ENCODE assay signal across 19 cellular contexts in genomic region chr9:85858351-85858750, GRCh38.
DNase-seq lines count a peak whose midpoint lies in the region; ATAC-seq and TF ChIP-seq lines count a peak whose summit lies in the region.
"Had no signal": no experiment of that assay in that cellular context is flagged by ENCODE, and none has a peak within 500 bp of the region (broad histone marks: within the 10 kb centered on the region; RNA-seq: fewer than 3 reads in every experiment).

No MANE protein-coding gene starts in this region.

- H3K4me2 ChIP-seq in SK-N-SH: no peak overlapping the region
- H3K4me2 ChIP-seq: KMS-11 had no signal

- no peak overlapping the region for H3K4me3 ChIP-seq in SK-N-SH (ENCODE audit: low read depth in 2 of 2, low read length in 1 of 2)

- no peaks in the 10 kb centered on the region for H3F3A ChIP-seq in SK-N-SH (replicated peaks; ENCODE audit: insufficient read depth)

- H3K9me3 Mint-ChIP-seq in stimulated activated effector memory CD8-positive, alpha-beta T cell treated with anti-CD3 and anti-CD28 coated beads, Interleukin-12 subunit alpha, Interleukin-12 subunit beta, amount 100 ng/mL, for 72 hours: no peaks in the 10 kb centered on the region
- H3K9me3 Mint-ChIP-seq in mesothelial cell of epicardium: peaks cover 19% of the 10 kb centered on the region
- H3K9me3 Mint-ChIP-seq: HFFc6 had no signal

- no peaks in the 10 kb centered on the region for H3K4me1 Mint-ChIP-seq in stimulated activated effector memory CD8-positive, alpha-beta T cell treated with anti-CD3 and anti-CD28 coated beads, Interleukin-12 subunit alpha, Interleukin-12 subunit beta, amount 100 ng/mL, for 72 hours
- H3K4me1 Mint-ChIP-seq in mesothelial cell of epicardium: peaks cover 5% of the 10 kb centered on the region

- no peaks in the 10 kb centered on the region for H3K9me3 ChIP-seq in SK-N-SH
- H3K9me3 ChIP-seq: Caco-2 had no signal

- no peaks in the 10 kb centered on the region for H4K20me1 ChIP-seq in SK-N-SH (ENCODE audit: insufficient read depth)

- H3K4me1 ChIP-seq in SK-N-SH (ENCODE audit: control insufficient read depth in 1 of 2, insufficient read depth in 2 of 2, low read depth in 1 of 2, low read length in 1 of 2): no peaks in the 10 kb centered on the region; a peak in 1 of 4 replicates
- H3K4me1 ChIP-seq: Caco-2 had no signal

- H3K27ac ChIP-seq in SK-N-SH (ENCODE audit: low read depth in 2 of 2, low read length in 1 of 2): no peak overlapping the region
- H3K27ac ChIP-seq: 22Rv1, KMS-11 had no signal

- POLR2A ChIA-PET in SK-N-SH (lab: Yijun Ruan, JAX): no interaction called here

- no peaks in the 10 kb centered on the region for H3K27me3 ChIP-seq in SK-N-SH (ENCODE audit: insufficient read depth)

- H2AFZ ChIP-seq in SK-N-SH (ENCODE audit: low read depth): no peak overlapping the region

- DNase-seq in DMS 273 (lab: John Stamatoyannopoulos, UW; ENCODE audit: unreplicated experiment): peak; percentile 12
- DNase-seq in DMS 273 treated with DMSO at 0.1 percent for 48 hours (lab: John Stamatoyannopoulos, UW): no peak
- no peak for DNase-seq in SK-N-SH
- peak; percentile 82 for DNase-seq in foreskin melanocyte
- no peak for DNase-seq in stimulated activated effector memory CD8-positive, alpha-beta T cell treated with anti-CD3 and anti-CD28 coated beads, Interleukin-12 subunit alpha, Interleukin-12 subunit beta, amount 100 ng/mL, for 72 hours (ENCODE audit: low spot score in 2 of 2)
- DNase-seq in DMS79 treated with DMSO at 0.1 percent for 48 hours (lab: John Stamatoyannopoulos, UW): no peak
- no peak for DNase-seq in mesothelial cell of epicardium (ENCODE audit: low spot score in 2 of 2, unreplicated experiment in 2 of 2)
- DNase-seq in Right ventricle myocardium inferior (ENCODE audit: missing footprints): no peak
- DNase-seq: Caco-2, DMS53, HFFc6, MV-4-11, NCI-H1694 treated with DMSO at 0.1 percent for 48 hours, NCI-H2107, NCI-H345, NCI-H524 treated with DMSO at 0.1 percent for 48 hours, RPMI8226 had no signal

- TF ChIP-seq CTCF in SK-N-SH (IDR thresholded peaks at IDR 0.05) (no peak), mesothelial cell of epicardium (IDR thresholded peaks at IDR 0.05; ENCODE audit: unreplicated experiment) (no peak)

- no peak for TF ChIP-seq EP300 in SK-N-SH (IDR thresholded peaks at IDR 0.05; ENCODE audit: borderline replicate concordance in 1 of 2, low read depth in 1 of 2, low read length in 1 of 2)

- no peaks in the 10 kb centered on the region for H3K9me2 ChIP-seq in SK-N-SH

- no peak overlapping the region for H3K9ac ChIP-seq in SK-N-SH
- H3K9ac ChIP-seq: KMS-11 had no signal

- no peaks in the 10 kb centered on the region for H3K79me2 ChIP-seq in SK-N-SH (ENCODE audit: insufficient read depth)

- H3K36me3 Mint-ChIP-seq in stimulated activated effector memory CD8-positive, alpha-beta T cell treated with anti-CD3 and anti-CD28 coated beads, Interleukin-12 subunit alpha, Interleukin-12 subunit beta, amount 100 ng/mL, for 72 hours: no peaks in the 10 kb centered on the region
- H3K36me3 Mint-ChIP-seq in mesothelial cell of epicardium: peaks cover 36% of the 10 kb centered on the region

- H3K4me3 Mint-ChIP-seq in stimulated activated effector memory CD8-positive, alpha-beta T cell treated with anti-CD3 and anti-CD28 coated beads, Interleukin-12 subunit alpha, Interleukin-12 subunit beta, amount 100 ng/mL, for 72 hours: no peak overlapping the region
- H3K4me3 Mint-ChIP-seq in mesothelial cell of epicardium: no peak overlapping the region
- H3K4me3 Mint-ChIP-seq: HFFc6 had no signal

- ATAC-seq in stimulated activated effector memory CD8-positive, alpha-beta T cell treated with anti-CD3 and anti-CD28 coated beads, Interleukin-12 subunit alpha, Interleukin-12 subunit beta, amount 100 ng/mL, for 72 hours: no peak
- no peak for ATAC-seq in Right ventricle myocardium inferior

- intact Hi-C loops in Right ventricle myocardium inferior (cut with DNase I): no loop called here

- peak overlapping the region; percentile 20 for H3K27ac Mint-ChIP-seq in stimulated activated effector memory CD8-positive, alpha-beta T cell treated with anti-CD3 and anti-CD28 coated beads, Interleukin-12 subunit alpha, Interleukin-12 subunit beta, amount 100 ng/mL, for 72 hours
- H3K27ac Mint-ChIP-seq in mesothelial cell of epicardium: no peak overlapping the region
- H3K27ac Mint-ChIP-seq: HFFc6 had no signal

- H3K36me3 ChIP-seq in SK-N-SH (replicated peaks in 1 of 2; ENCODE audit: control insufficient read depth in 1 of 2, insufficient read depth in 2 of 2, low read length in 1 of 2): peaks cover 0 to 5% of the 10 kb centered on the region in 2 experiments

- no peak for TF ChIP-seq RAD21 in SK-N-SH (IDR thresholded peaks at IDR 0.05; ENCODE audit: low read length)

- CTCF ChIA-PET in SK-N-SH (lab: Yijun Ruan, JAX): no interaction called here

- WGBS in SK-N-SH (ENCODE audit: low lambda C conversion rate): 37% methylated on average over 3 of the region's 3 CpGs

- no peaks in the 10 kb centered on the region for H3K27me3 Mint-ChIP-seq in mesothelial cell of epicardium (ENCODE audit: low read depth)

TF ChIP-seq in SK-N-SH, 30 proteins besides CTCF, POLR2A, EP300 and RAD21:
- TF ChIP-seq CHD2 (IDR thresholded peaks at IDR 0.05; ENCODE audit: low read length, partially characterized antibody) (no peak), YY1 (IDR thresholded peaks at IDR 0.05; ENCODE audit: low read depth) (no peak), USF1 (IDR thresholded peaks at IDR 0.05; ENCODE audit: borderline replicate concordance, low read depth) (no peak), POLR2AphosphoS5 (IDR thresholded peaks at IDR 0.05; ENCODE audit: low read depth, low read length) (no peak), TCF12 (IDR thresholded peaks at IDR 0.05) (peak; percentile 23; the same call in 1 of the 2 replicates), TEAD4 (IDR thresholded peaks at IDR 0.05; ENCODE audit: borderline replicate concordance, insufficient read depth) (no peak), RXRA (IDR thresholded peaks at IDR 0.05; ENCODE audit: borderline replicate concordance, low read depth) (no peak), FOXM1 (IDR thresholded peaks at IDR 0.05; ENCODE audit: low read depth) (no peak), FOSL2 (IDR thresholded peaks at IDR 0.05; ENCODE audit: borderline replicate concordance, low read depth) (0 out of 2 replicates have a peak, but pooled peaks have one; percentile 7), ELF1 (IDR thresholded peaks at IDR 0.05) (no peak), IRF3 (IDR thresholded peaks at IDR 0.05; ENCODE audit: low read depth, low read length) (no peak)
- TF ChIP-seq, protein P1, sequence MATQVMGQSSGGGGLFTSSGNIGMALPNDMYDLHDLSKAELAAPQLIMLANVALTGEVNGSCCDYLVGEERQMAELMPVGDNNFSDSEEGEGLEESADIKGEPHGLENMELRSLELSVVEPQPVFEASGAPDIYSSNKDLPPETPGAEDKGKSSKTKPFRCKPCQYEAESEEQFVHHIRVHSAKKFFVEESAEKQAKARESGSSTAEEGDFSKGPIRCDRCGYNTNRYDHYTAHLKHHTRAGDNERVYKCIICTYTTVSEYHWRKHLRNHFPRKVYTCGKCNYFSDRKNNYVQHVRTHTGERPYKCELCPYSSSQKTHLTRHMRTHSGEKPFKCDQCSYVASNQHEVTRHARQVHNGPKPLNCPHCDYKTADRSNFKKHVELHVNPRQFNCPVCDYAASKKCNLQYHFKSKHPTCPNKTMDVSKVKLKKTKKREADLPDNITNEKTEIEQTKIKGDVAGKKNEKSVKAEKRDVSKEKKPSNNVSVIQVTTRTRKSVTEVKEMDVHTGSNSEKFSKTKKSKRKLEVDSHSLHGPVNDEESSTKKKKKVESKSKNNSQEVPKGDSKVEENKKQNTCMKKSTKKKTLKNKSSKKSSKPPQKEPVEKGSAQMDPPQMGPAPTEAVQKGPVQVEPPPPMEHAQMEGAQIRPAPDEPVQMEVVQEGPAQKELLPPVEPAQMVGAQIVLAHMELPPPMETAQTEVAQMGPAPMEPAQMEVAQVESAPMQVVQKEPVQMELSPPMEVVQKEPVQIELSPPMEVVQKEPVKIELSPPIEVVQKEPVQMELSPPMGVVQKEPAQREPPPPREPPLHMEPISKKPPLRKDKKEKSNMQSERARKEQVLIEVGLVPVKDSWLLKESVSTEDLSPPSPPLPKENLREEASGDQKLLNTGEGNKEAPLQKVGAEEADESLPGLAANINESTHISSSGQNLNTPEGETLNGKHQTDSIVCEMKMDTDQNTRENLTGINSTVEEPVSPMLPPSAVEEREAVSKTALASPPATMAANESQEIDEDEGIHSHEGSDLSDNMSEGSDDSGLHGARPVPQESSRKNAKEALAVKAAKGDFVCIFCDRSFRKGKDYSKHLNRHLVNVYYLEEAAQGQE (IDR thresholded peaks at IDR 0.05; ENCODE audit: low read depth, low read length): no peak
- TF ChIP-seq, protein P2, sequence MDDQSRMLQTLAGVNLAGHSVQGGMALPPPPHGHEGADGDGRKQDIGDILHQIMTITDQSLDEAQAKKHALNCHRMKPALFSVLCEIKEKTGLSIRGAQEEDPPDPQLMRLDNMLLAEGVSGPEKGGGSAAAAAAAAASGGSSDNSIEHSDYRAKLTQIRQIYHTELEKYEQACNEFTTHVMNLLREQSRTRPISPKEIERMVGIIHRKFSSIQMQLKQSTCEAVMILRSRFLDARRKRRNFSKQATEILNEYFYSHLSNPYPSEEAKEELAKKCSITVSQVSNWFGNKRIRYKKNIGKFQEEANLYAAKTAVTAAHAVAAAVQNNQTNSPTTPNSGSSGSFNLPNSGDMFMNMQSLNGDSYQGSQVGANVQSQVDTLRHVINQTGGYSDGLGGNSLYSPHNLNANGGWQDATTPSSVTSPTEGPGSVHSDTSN (IDR thresholded peaks at IDR 0.05): peak; percentile 9; the same call in 1 of the 2 replicates

Comparison
In these comparisons a context has a peak if more than half of its experiments do, and no peak if none do; other contexts are left out.
1. DNase-seq: peak in DMS 273 (single experiment) and foreskin melanocyte (single experiment); none in DMS 273 treated with DMSO at 0.1 percent for 48 hours (single experiment), SK-N-SH (single experiment), stimulated activated effector memory CD8-positive, alpha-beta T cell treated with anti-CD3 and anti-CD28 coated beads, Interleukin-12 subunit alpha, Interleukin-12 subunit beta, amount 100 ng/mL, for 72 hours (0 of 2), DMS79 treated with DMSO at 0.1 percent for 48 hours (single experiment), mesothelial cell of epicardium (0 of 2) and Right ventricle myocardium inferior (single experiment).